Comparison of ENCODE assay signal across 8 cellular contexts in genomic region chr18:49487711-49488310, GRCh38. TPM values are rescaled to one million over a fixed set of nuclear protein-coding genes. Genes with fewer than 3 reads are reported as not detected.
DNase-seq lines count a peak whose midpoint lies in the region; ATAC-seq and TF ChIP-seq lines count a peak whose summit lies in the region.

No MANE protein-coding gene starts in this region.

- H3K4me2 ChIP-seq in IMR-90 (ENCODE audit: low read depth, low read length), result peak overlapping the region; percentile 81
- H3K4me2 ChIP-seq in mesendoderm (ENCODE audit: low read length), result no peak overlapping the region

- BruUV-seq in A673 (replicated peaks; lab: Mats Ljungman, UMichigan) (no TSS peak), IMR-90 (replicated peaks; lab: Mats Ljungman, UMichigan) (no TSS peak)

- H4K91ac ChIP-seq in IMR-90 (ENCODE audit: insufficient read depth, low read depth, low read length), result no peak overlapping the region

- H3K4me1 ChIP-seq in A673 (ENCODE audit: insufficient read depth, low read length, poor library complexity, severe bottlenecking), result peaks cover 20% of the 10 kb centered on the region
- H3K4me1 ChIP-seq in IMR-90 (ENCODE audit: control insufficient read depth, insufficient read depth, low read length), result peaks cover 2% of the 10 kb centered on the region; the same call in 1 of the 2 replicates
- H3K4me1 ChIP-seq in adipocyte (ENCODE audit: control insufficient read depth, insufficient read depth, low read length), result peaks cover 41% of the 10 kb centered on the region
- peaks cover 3% of the 10 kb centered on the region for H3K4me1 ChIP-seq in mesendoderm (ENCODE audit: control insufficient read depth, low read depth, low read length)

- peak overlapping the region; percentile 69; the same call in 1 of the 2 replicates for H3K4ac ChIP-seq in IMR-90 (ENCODE audit: low read depth, low read length)
- H3K4ac ChIP-seq in mesendoderm (ENCODE audit: low read depth, low read length), result no peak overlapping the region

- peak overlapping the region; percentile 81 to 86; a peak in 3 of 4 replicates for H4K8ac ChIP-seq in IMR-90 (ENCODE audit: low read depth in 2 of 2, low read length in 2 of 2)
- no peak overlapping the region for H4K8ac ChIP-seq in mesendoderm (ENCODE audit: low read depth, low read length)

- DNase-seq in A673 (ENCODE audit: low spot score) (peak; percentile 24), IMR-90 (no peak), adipocyte (ENCODE audit: low read depth) (no peak), mesendoderm (no peak), head of caudate nucleus (no peak), HCEC 1CT (no peak)

- H3K27me3 ChIP-seq in A673 (replicated peaks; ENCODE audit: insufficient read depth, low read depth, low read length, poor library complexity) (no peaks in the 10 kb centered on the region), IMR-90 (ENCODE audit: control insufficient read depth, insufficient read depth, low read length) (no peaks in the 10 kb centered on the region), adipocyte (replicated peaks; ENCODE audit: control insufficient read depth, insufficient read depth, low read length) (no peaks in the 10 kb centered on the region), mesendoderm (ENCODE audit: insufficient read depth, low read length, poor library complexity) (no peaks in the 10 kb centered on the region)

- H2BK5ac ChIP-seq in IMR-90 (ENCODE audit: low read depth, low read length, poor library complexity, severe bottlenecking) (no peak overlapping the region), mesendoderm (ENCODE audit: low read length) (no peak overlapping the region)

- POLR2A ChIA-PET in A673 (lab: Charles Lee; ENCODE audit: low non-redundant PET), result interaction anchor here (0.6 kb wide), 1 partner anchor 9 kb away, joined by 4 read pairs; no protein-coding TSS in a partner anchor
- POLR2A ChIA-PET in IMR-90 (lab: Charles Lee; ENCODE audit: unreplicated experiment), result interaction anchor here (0.6 kb wide), 2 partner anchors 246 to 523 kb away, joined by 3 to 8 read pairs; no protein-coding TSS in a partner anchor

- peaks cover 52% of the 10 kb centered on the region for H3K36me3 ChIP-seq in A673 (ENCODE audit: insufficient read depth, low read length, poor library complexity, severe bottlenecking)
- peaks cover 19% of the 10 kb centered on the region for H3K36me3 ChIP-seq in IMR-90 (ENCODE audit: control insufficient read depth, insufficient read depth, low read length)
- peaks cover 50% of the 10 kb centered on the region for H3K36me3 ChIP-seq in adipocyte (ENCODE audit: control insufficient read depth, insufficient read depth, low read length, severe bottlenecking)
- peaks cover 18% of the 10 kb centered on the region for H3K36me3 ChIP-seq in mesendoderm (ENCODE audit: control insufficient read depth, insufficient read depth, low read length)

- peak overlapping the region; percentile 31; the same call in 1 of the 2 replicates for H3K56ac ChIP-seq in IMR-90 (ENCODE audit: extremely low read depth, insufficient read depth, low read length)
- peak overlapping the region; percentile 76 for H3K56ac ChIP-seq in mesendoderm (ENCODE audit: low read length)

- H3K79me2 ChIP-seq in mesendoderm (ENCODE audit: control insufficient read depth, insufficient read depth, low read length), result peaks cover 34% of the 10 kb centered on the region

- peaks cover 18 to 37% of the 10 kb centered on the region in 2 experiments; a peak in 3 of 4 replicates for H3K79me1 ChIP-seq in IMR-90 (ENCODE audit: low read depth in 1 of 2, low read length in 2 of 2)
- peaks cover 4% of the 10 kb centered on the region for H3K79me1 ChIP-seq in mesendoderm (ENCODE audit: low read length)

- H2AFZ ChIP-seq in IMR-90 (replicated peaks; ENCODE audit: low read length, poor library complexity), result no peak overlapping the region

- no peaks in the 10 kb centered on the region for H3K9me1 ChIP-seq in IMR-90 (ENCODE audit: insufficient read depth, low read length)

- H2BK20ac ChIP-seq in IMR-90 (ENCODE audit: low read depth, low read length), result no peak overlapping the region

- no peak for TF ChIP-seq RAD21 in IMR-90 (IDR thresholded peaks at IDR 0.05; ENCODE audit: low read length)

- ATAC-seq in IMR-90 (ENCODE audit: low read depth) (no peak), GM21528 (IDR thresholded peaks at IDR 0.05; ENCODE audit: low FRiP score, unreplicated experiment) (no peak), GM21367 (IDR thresholded peaks at IDR 0.05; ENCODE audit: unreplicated experiment) (no peak)

- in situ Hi-C loops in IMR-90 (cut with MboI; ENCODE audit: low sequenced_read_pairs), result no loop called here

- H3K9me3 ChIP-seq in A673 (ENCODE audit: low read depth, low read length, poor library complexity, severe bottlenecking) (no peaks in the 10 kb centered on the region), IMR-90 (ENCODE audit: control insufficient read depth, insufficient read depth, low read length) (no peaks in the 10 kb centered on the region), adipocyte (ENCODE audit: control insufficient read depth, low read length) (no peaks in the 10 kb centered on the region)

- H4K5ac ChIP-seq in IMR-90 (ENCODE audit: low read depth, low read length), result peak overlapping the region; percentile 87
- H4K5ac ChIP-seq in mesendoderm (ENCODE audit: low read length), result no peak overlapping the region

- H2BK120ac ChIP-seq in IMR-90 (ENCODE audit: low read depth, low read length), result no peak overlapping the region
- H2BK120ac ChIP-seq in mesendoderm (ENCODE audit: low read depth, low read length), result no peak overlapping the region

- H3K9ac ChIP-seq in IMR-90 (ENCODE audit: low read depth, low read length) (no peak overlapping the region), adipocyte (ENCODE audit: low read length) (peak overlapping the region; percentile 93), mesendoderm (ENCODE audit: low read length) (peak overlapping the region; percentile 32)

- 43% methylated on average over 2 of the region's 8 CpGs; no CpG with 5 or more reads in 1 of the 2 experiments for WGBS in IMR-90 (ENCODE audit: extremely low coverage in 2 of 2, insufficient read length in 1 of 2), 2 experiments
- no CpG with 5 or more reads among the region's 8 CpGs for WGBS in mesendoderm (ENCODE audit: extremely low coverage, insufficient coverage, low lambda C conversion rate)

- H2BK15ac ChIP-seq in IMR-90 (ENCODE audit: low read depth, low read length) (no peak overlapping the region), mesendoderm (replicated peaks; ENCODE audit: low read depth) (no peak overlapping the region)

- TF ChIP-seq POLR2A in IMR-90 (IDR thresholded peaks at IDR 0.05; ENCODE audit: low read depth, low read length), result 0 out of 2 replicates have a peak, but pooled peaks have one; percentile 3

- TF ChIP-seq CTCF in A673 (conservative IDR thresholded peaks at IDR 0.05; ENCODE audit: low read depth, low read length), result no peak
- no peak for TF ChIP-seq CTCF in IMR-90 (conservative IDR thresholded peaks at IDR 0.05; ENCODE audit: low read depth, low read length)

- dilution Hi-C loops in IMR-90 (cut with HindIII; ENCODE audit: low sequenced_read_pairs, unreplicated experiment), result no loop called here

- H3K4me3 ChIP-seq in A673 (ENCODE audit: low read depth, low read length, poor library complexity, severe bottlenecking), result peak overlapping the region; percentile 74
- H3K4me3 ChIP-seq in IMR-90 (ENCODE audit: insufficient read depth, low read depth, low read length), result no peak overlapping the region; the same call in 1 of the 2 replicates
- H3K4me3 ChIP-seq in adipocyte (ENCODE audit: low read length), result peak overlapping the region; percentile 94
- no peak overlapping the region for H3K4me3 ChIP-seq in mesendoderm (ENCODE audit: low read length)

- peaks cover 31% of the 10 kb centered on the region for H4K20me1 ChIP-seq in IMR-90 (ENCODE audit: insufficient read depth, low read length)

- CTCF ChIA-PET in A673 (lab: Charles Lee) (interaction anchor here (0.8 kb wide), 1 partner anchor 371 kb away, joined by 3 read pairs; no protein-coding TSS in a partner anchor), IMR-90 (lab: Yijun Ruan, JAX) (interaction anchor here (0.6 kb wide), 1 partner anchor 19 kb away, joined by 3 read pairs; no protein-coding TSS in a partner anchor)

- H2AK5ac ChIP-seq in IMR-90 (ENCODE audit: low read depth, low read length), result no peak overlapping the region; the same call in 1 of the 2 replicates
- no peak overlapping the region for H2AK5ac ChIP-seq in mesendoderm (ENCODE audit: low read length)

- H3K18ac ChIP-seq in IMR-90 (ENCODE audit: low read depth, low read length), result no peak overlapping the region
- no peak overlapping the region for H3K18ac ChIP-seq in mesendoderm (ENCODE audit: low read length)

- no peak overlapping the region for H2AK9ac ChIP-seq in IMR-90 (replicated peaks; ENCODE audit: low read depth, low read length, poor library complexity)

- intact Hi-C loops in A673 (cut with micrococcal nuclease; ENCODE audit: unreplicated experiment) (no loop called here), IMR-90 (cut with micrococcal nuclease) (loop anchor here (2.0 kb wide), 1 partner anchor 239 kb away; no protein-coding TSS in a partner anchor), head of caudate nucleus (cut with DNase I) (no loop called here)

- peak overlapping the region; percentile 28; the same call in 1 of the 2 replicates for H3K14ac ChIP-seq in IMR-90 (replicated peaks; ENCODE audit: low read depth, low read length)

- H3K27ac ChIP-seq in A673 (ENCODE audit: low read depth, low read length, poor library complexity, severe bottlenecking) (peak overlapping the region; percentile 80), IMR-90 (ENCODE audit: insufficient read depth, low read length) (no peak overlapping the region), mesendoderm (ENCODE audit: low read depth, low read length) (peak overlapping the region; percentile 53)

- H3K23ac ChIP-seq in IMR-90 (ENCODE audit: low read depth, low read length), result peak overlapping the region; percentile 26; the same call in 1 of the 2 replicates
- no peak overlapping the region for H3K23ac ChIP-seq in mesendoderm (ENCODE audit: low read length)

RNA-seq across cellular contexts. Expression of gene C18orf32, which starts 0.8 kb away (rescaled TPM):
- total RNA-seq in A673 (2021), result 43.8 and 45.2 TPM in 2 replicates
- total RNA-seq in IMR-90 (2012; rRNA removed), result 3.6 and 4.7 TPM in 2 replicates
- 20.8 and 21.4 TPM in 2 replicates for polyA plus RNA-seq in IMR-90 (2012; rRNA removed)
- 7.5 and 11.1 TPM in 2 replicates for polyA plus RNA-seq in IMR-90 (2012; cell fraction: cytosol; rRNA removed)
- polyA plus RNA-seq in IMR-90 (2012; cell fraction: nucleus; rRNA removed; ENCODE audit: low replicate concordance), result 2.3 and 4.4 TPM in 2 replicates
- polyA plus RNA-seq in mesendoderm (2013, experiment 1 of 2), result 35.0 TPM
- 34.4 TPM for polyA plus RNA-seq in mesendoderm (2013, experiment 2 of 2)

RNA-seq across cellular contexts. Expression of gene RPL17, which starts 4.5 kb away (rescaled TPM):
- total RNA-seq in A673 (2021) (1,734 and 1,770 TPM in 2 replicates), IMR-90 (2012; rRNA removed) (3,967 and 4,184 TPM in 2 replicates)
- 3,672 and 3,759 TPM in 2 replicates for polyA plus RNA-seq in IMR-90 (2012; rRNA removed)
- polyA plus RNA-seq in IMR-90 (2012; cell fraction: cytosol; rRNA removed), result 1,565 and 6,932 TPM in 2 replicates
- 267 and 2,017 TPM in 2 replicates for polyA plus RNA-seq in IMR-90 (2012; cell fraction: nucleus; rRNA removed; ENCODE audit: low replicate concordance)
- polyA plus RNA-seq in mesendoderm (2013, experiment 1 of 2), result 4,812 TPM
- 4,866 TPM for polyA plus RNA-seq in mesendoderm (2013, experiment 2 of 2)

RNA-seq across cellular contexts. Expression of gene DYM, which starts 27.4 kb away (rescaled TPM):
- 56.2 and 63.2 TPM in 2 replicates for total RNA-seq in A673 (2021)
- 19.4 and 25.3 TPM in 2 replicates for total RNA-seq in IMR-90 (2012; rRNA removed)
- 12.9 and 13.0 TPM in 2 replicates for polyA plus RNA-seq in IMR-90 (2012; rRNA removed)
- polyA plus RNA-seq in IMR-90 (2012; cell fraction: cytosol; rRNA removed), result 8.4 and 14.2 TPM in 2 replicates
- polyA plus RNA-seq in IMR-90 (2012; cell fraction: nucleus; rRNA removed; ENCODE audit: low replicate concordance), result 6.4 and 11.3 TPM in 2 replicates
- 39.7 TPM for polyA plus RNA-seq in mesendoderm (2013, experiment 1 of 2)
- 40.0 TPM for polyA plus RNA-seq in mesendoderm (2013, experiment 2 of 2)

Comparison
In these comparisons a context has a peak if more than half of its experiments do, and no peak if none do; other contexts are left out.
1. H3K4me3 ChIP-seq: peak in A673 (single experiment) and adipocyte (single experiment); none in IMR-90 (single experiment) and mesendoderm (single experiment).